Comparison of ENCODE assay signal across 29 cellular contexts in the genomic region with DNA sequence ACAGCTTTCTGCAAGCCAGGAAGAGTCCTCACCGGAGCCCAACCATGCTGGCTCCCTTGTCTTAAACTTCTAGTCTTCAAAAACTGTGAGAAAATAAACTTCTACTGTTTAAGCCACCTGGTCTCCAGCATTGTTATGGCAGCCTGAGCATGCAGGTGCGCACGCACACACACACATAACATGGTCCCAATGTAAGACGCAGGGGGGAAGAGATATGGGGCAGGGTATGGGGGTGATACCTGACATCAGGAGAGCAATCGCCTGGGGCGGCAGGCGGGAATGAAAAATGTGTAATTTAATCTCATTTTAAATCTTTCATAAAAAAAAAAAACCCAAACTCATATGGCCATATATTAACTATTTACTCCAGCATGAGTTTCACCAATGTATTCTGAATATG. TPM values are rescaled to one million over a fixed set of nuclear protein-coding genes. Genes with fewer than 3 reads are reported as not detected.
"Had no signal": no experiment of that assay in that cellular context is flagged by ENCODE, and none has a peak within 500 bp of the region (broad histone marks: within the 10 kb centered on the region; RNA-seq: fewer than 3 reads in every experiment).

No MANE protein-coding gene starts in this region.

- H3K9me3 ChIP-seq: Peyer's patch, SJSA1 had no signal

- H3K4me3 Mint-ChIP-seq: activated CD4-positive, alpha-beta memory T cell treated with anti-CD3 and anti-CD28 coated beads for 36 hours; activated CD4-positive, alpha-beta T cell treated with anti-CD3 and anti-CD28 coated beads, Interleukin-2, amount 10 ng/mL, durations not matched to agents 7 days and 5 days; activated T-cell treated with anti-CD3 and anti-CD28 coated beads, Interleukin-2, amount 50 U/mL, for 72 hours; brain; central memory CD8-positive, alpha-beta T cell; T-cell had no signal

- H3K27ac ChIP-seq: Peyer's patch, SJSA1, VCaP had no signal

- FAIRE-seq: astrocyte, TTC549 had no signal

- ATAC-seq: activated T-cell treated with anti-CD3 and anti-CD28 coated beads, Interleukin-2, amount 50 U/mL, for 72 hours; SK-N-SH treated with all-trans-retinoic acid at 6 μM for 48 hours; T-cell had no signal

- DNase-seq: activated CD4-positive, alpha-beta memory T cell treated with anti-CD3 and anti-CD28 coated beads for 36 hours; activated CD4-positive, alpha-beta T cell treated with anti-CD3 and anti-CD28 coated beads, Interleukin-2, amount 10 ng/mL, durations not matched to agents 7 days and 5 days; activated CD4-positive, CD25-positive, alpha-beta regulatory T cell; activated gamma-delta T cell treated with Interleukin-2 at 50 U/mL for 16 hours; activated naive CD4-positive, alpha-beta T cell treated with anti-CD3 and anti-CD28 coated beads, Interleukin-2, amount 50 U/mL, for 16 hours; activated T-cell treated with anti-CD3 and anti-CD28 coated beads, Interleukin-2, amount 50 U/mL, for 72 hours; amygdala; MM.1S; NCI-H1105; NCI-H1436; NCI-H187; NCI-H2081; NCI-H510A treated with DMSO at 0.1 percent for 48 hours; NCI-H69; NK-92 treated with Interleukin-12 subunit alpha and Interleukin-12 subunit beta, amount 100 ng/mL, for 24 hours; OCI-M1; SHP77; T-cell; T-helper 2 cell; T1000 had no signal

- H3K4me3 ChIP-seq: Peyer's patch, SJSA1 had no signal

- H3K36me3 ChIP-seq: Peyer's patch had no signal

- H3K27me3 Mint-ChIP-seq: activated CD4-positive, alpha-beta memory T cell treated with anti-CD3 and anti-CD28 coated beads for 36 hours; activated CD4-positive, alpha-beta T cell treated with anti-CD3 and anti-CD28 coated beads, Interleukin-2, amount 10 ng/mL, durations not matched to agents 7 days and 5 days; central memory CD8-positive, alpha-beta T cell; T-cell had no signal

- H3K36me3 Mint-ChIP-seq: T-cell had no signal

- H3K9me3 Mint-ChIP-seq: activated CD4-positive, alpha-beta memory T cell treated with anti-CD3 and anti-CD28 coated beads for 36 hours; activated CD4-positive, alpha-beta T cell treated with anti-CD3 and anti-CD28 coated beads, Interleukin-2, amount 10 ng/mL, durations not matched to agents 7 days and 5 days; activated T-cell treated with anti-CD3 and anti-CD28 coated beads, Interleukin-2, amount 50 U/mL, for 72 hours; activated T-helper 2 cell treated with anti-CD3 and anti-CD28 coated beads, Interferon-gamma antibody, Interleukin-2, Interleukin-4, amounts not matched to agents 10 μg/mL and 5 μg/mL and 100 μg/mL, durations not matched to agents 14 hours and 24 hours and 36 hours; brain; central memory CD8-positive, alpha-beta T cell; T-cell had no signal

- H3K27me3 ChIP-seq: Peyer's patch, SJSA1 had no signal

- H3K27ac Mint-ChIP-seq: activated CD4-positive, alpha-beta memory T cell treated with anti-CD3 and anti-CD28 coated beads for 36 hours; activated CD4-positive, alpha-beta T cell treated with anti-CD3 and anti-CD28 coated beads, Interleukin-2, amount 10 ng/mL, durations not matched to agents 7 days and 5 days; activated T-cell treated with anti-CD3 and anti-CD28 coated beads, Interleukin-2, amount 50 U/mL, for 72 hours; activated T-helper 2 cell treated with anti-CD3 and anti-CD28 coated beads, Interferon-gamma antibody, Interleukin-2, Interleukin-4, amounts not matched to agents 10 μg/mL and 5 μg/mL and 100 μg/mL, durations not matched to agents 14 hours and 24 hours and 36 hours; brain; T-cell had no signal

RNA-seq across cellular contexts. Expression of a gene that starts 58.2 kb away (rescaled TPM):
- total RNA-seq: activated CD4-positive, alpha-beta memory T cell treated with anti-CD3 and anti-CD28 coated beads for 36 hours; activated CD4-positive, alpha-beta T cell treated with anti-CD3 and anti-CD28 coated beads, Interleukin-2, amount 10 ng/mL, durations not matched to agents 7 days and 5 days; activated T-cell treated with anti-CD3 and anti-CD28 coated beads, Interleukin-2, amount 50 U/mL, for 72 hours; activated T-helper 2 cell treated with anti-CD3 and anti-CD28 coated beads, Interferon-gamma antibody, Interleukin-2, Interleukin-4, amounts not matched to agents 10 μg/mL and 5 μg/mL and 100 μg/mL, durations not matched to agents 14 hours and 24 hours and 36 hours; astrocyte; SJSA1; T-cell had no signal
